8 cellular contexts compared by ENCODE assay signal in the genomic region with DNA sequence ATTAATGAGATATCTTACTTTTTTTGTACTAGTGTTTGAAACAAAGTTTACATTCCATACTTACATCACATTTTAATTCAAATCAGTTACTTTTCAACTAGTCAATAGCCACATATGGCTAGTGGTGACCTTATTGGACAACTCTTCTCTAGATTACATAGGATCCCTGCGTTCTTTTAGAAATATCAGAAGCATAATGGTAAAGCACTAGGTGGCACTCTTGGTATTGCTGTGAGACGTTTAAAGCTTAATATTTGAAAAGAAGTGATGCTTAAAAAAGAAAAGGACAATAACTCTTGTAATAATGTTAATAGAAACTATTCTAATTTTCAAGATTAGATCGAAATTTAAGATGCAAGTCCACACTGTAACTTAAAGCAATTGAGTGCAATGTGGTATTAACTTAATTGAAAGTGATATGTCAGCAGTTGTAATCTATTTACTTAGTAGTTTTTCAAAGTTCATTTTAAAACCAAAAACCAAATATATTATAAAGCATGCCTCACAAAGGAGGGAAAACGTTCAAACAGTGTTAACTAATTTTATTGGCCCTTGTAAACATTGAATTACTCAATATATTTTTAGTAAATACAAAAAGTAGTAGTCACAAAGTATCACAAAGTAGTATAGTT.
DNase-seq lines count a peak whose midpoint lies in the region; ATAC-seq, FAIRE-seq and TF ChIP-seq lines count a peak whose summit lies in the region.
"Had no signal": no experiment of that assay in that cellular context is flagged by ENCODE, and none has a peak within 500 bp of the region (broad histone marks: within the 10 kb centered on the region; RNA-seq: fewer than 3 reads in every experiment).

No MANE protein-coding gene starts in this region.

- H3K9me3 Mint-ChIP-seq in neural crest cell: no peaks in the 10 kb centered on the region
- no peaks in the 10 kb centered on the region for H3K9me3 Mint-ChIP-seq in activated CD4-positive, alpha-beta memory T cell treated with anti-CD3 and anti-CD28 coated beads, Interleukin-2, amount 10 ng/mL, durations not matched to agents 7 days and 5 days

- no peak for ATAC-seq in GM18498 (IDR thresholded peaks at IDR 0.05; ENCODE audit: unreplicated experiment)

- DNase-seq in astrocyte of the spinal cord (ENCODE audit: low read depth, low spot score): peak; percentile 40
- no peak for DNase-seq in neural crest cell (ENCODE audit: low read depth, low spot score)
- no peak for DNase-seq in NCI-H1436 (lab: John Stamatoyannopoulos, UW)
- DNase-seq in activated CD4-positive, alpha-beta memory T cell treated with anti-CD3 and anti-CD28 coated beads, Interleukin-2, amount 10 ng/mL, durations not matched to agents 7 days and 5 days: no peak
- DNase-seq: NCI-H187 had no signal

- peak; percentile 37 for FAIRE-seq in G401.6 (lab: Jason Lieb, UNC)

- no peaks in the 10 kb centered on the region for H3K36me3 ChIP-seq in Loucy (ENCODE audit: insufficient read depth, low read length)

- H3K4me1 Mint-ChIP-seq in neural crest cell: no peaks in the 10 kb centered on the region
- H3K4me1 Mint-ChIP-seq in activated CD4-positive, alpha-beta memory T cell treated with anti-CD3 and anti-CD28 coated beads, Interleukin-2, amount 10 ng/mL, durations not matched to agents 7 days and 5 days: no peaks in the 10 kb centered on the region

- H3K9me3 ChIP-seq in Loucy (ENCODE audit: insufficient read depth, low read depth, low read length): peaks cover 3% of the 10 kb centered on the region; the same call in 1 of the 2 replicates

- H3K4me3 ChIP-seq in Loucy (ENCODE audit: low read length, poor library complexity, severe bottlenecking): no peak overlapping the region
- no peak overlapping the region for H3K4me3 ChIP-seq in astrocyte of the spinal cord (ENCODE audit: low read depth, low read length)

- H3K4me3 Mint-ChIP-seq in neural crest cell: no peak overlapping the region
- H3K4me3 Mint-ChIP-seq in activated CD4-positive, alpha-beta memory T cell treated with anti-CD3 and anti-CD28 coated beads, Interleukin-2, amount 10 ng/mL, durations not matched to agents 7 days and 5 days: no peak overlapping the region

- no peak overlapping the region for H2AFZ ChIP-seq in Loucy (ENCODE audit: low read length)

- in situ Hi-C loops in astrocyte of the spinal cord (cut with HindIII; ENCODE audit: low sequenced_read_pairs): no loop called here

- no peaks in the 10 kb centered on the region; the same call in 1 of the 2 replicates for H3F3A ChIP-seq in Loucy (ENCODE audit: low read depth)

- H3K79me2 ChIP-seq in Loucy (ENCODE audit: insufficient read depth, low read length): no peaks in the 10 kb centered on the region

- no peak overlapping the region for H3K4me2 ChIP-seq in Loucy (ENCODE audit: low read depth, low read length, poor library complexity, severe bottlenecking)

- no peak overlapping the region for H3K27ac Mint-ChIP-seq in neural crest cell (ENCODE audit: unreplicated experiment)
- H3K27ac Mint-ChIP-seq in activated CD4-positive, alpha-beta memory T cell treated with anti-CD3 and anti-CD28 coated beads, Interleukin-2, amount 10 ng/mL, durations not matched to agents 7 days and 5 days: no peak overlapping the region

- no peaks in the 10 kb centered on the region for H4K20me1 ChIP-seq in Loucy (ENCODE audit: insufficient read depth, low read length, poor library complexity, severe bottlenecking)

- H3K9ac ChIP-seq in Loucy (ENCODE audit: low read depth, low read length, poor library complexity, severe bottlenecking): no peak overlapping the region

- H3K27me3 Mint-ChIP-seq in neural crest cell (ENCODE audit: low read depth): no peaks in the 10 kb centered on the region
- no peaks in the 10 kb centered on the region for H3K27me3 Mint-ChIP-seq in activated CD4-positive, alpha-beta memory T cell treated with anti-CD3 and anti-CD28 coated beads, Interleukin-2, amount 10 ng/mL, durations not matched to agents 7 days and 5 days

- H3K27me3 ChIP-seq in Loucy (ENCODE audit: insufficient read depth, low read length, poor library complexity, severe bottlenecking): no peaks in the 10 kb centered on the region

- CTCF ChIA-PET in activated CD4-positive, alpha-beta memory T cell treated with anti-CD3 and anti-CD28 coated beads, Interleukin-2, amount 10 ng/mL, durations not matched to agents 7 days and 5 days (lab: Charles Lee): no interaction called here

- POLR2A ChIA-PET in activated CD4-positive, alpha-beta memory T cell treated with anti-CD3 and anti-CD28 coated beads, Interleukin-2, amount 10 ng/mL, durations not matched to agents 7 days and 5 days (lab: Charles Lee): no interaction called here

- no peaks in the 10 kb centered on the region for H3K36me3 Mint-ChIP-seq in neural crest cell (ENCODE audit: low read depth)
- no peaks in the 10 kb centered on the region for H3K36me3 Mint-ChIP-seq in activated CD4-positive, alpha-beta memory T cell treated with anti-CD3 and anti-CD28 coated beads, Interleukin-2, amount 10 ng/mL, durations not matched to agents 7 days and 5 days (ENCODE audit: low read depth)

- peak; percentile 84 for TF ChIP-seq CTCF in Loucy (conservative IDR thresholded peaks at IDR 0.05; ENCODE audit: low read length)
- TF ChIP-seq CTCF in astrocyte of the spinal cord (IDR thresholded peaks at IDR 0.05; ENCODE audit: low read depth, low read length): peak; percentile 55
- peak; percentile 67 for TF ChIP-seq CTCF in neural crest cell (conservative IDR thresholded peaks at IDR 0.05)

- peaks cover 6% of the 10 kb centered on the region for H3K4me1 ChIP-seq in Loucy (ENCODE audit: insufficient read depth, low read length, poor library complexity, severe bottlenecking)

- no peaks in the 10 kb centered on the region for H3K9me2 ChIP-seq in Loucy (replicated peaks; ENCODE audit: low read depth, low read length)
